ENCODE assay signal across 30 cellular contexts in genomic region chr17:54439816-54440215, GRCh38.
"Had no signal": no experiment of that assay in that cellular context is flagged by ENCODE, and none has a peak within 500 bp of the region (broad histone marks: within the 10 kb centered on the region; RNA-seq: fewer than 3 reads in every experiment).

No MANE protein-coding gene starts in this region.

- H3K4me3 Mint-ChIP-seq: activated CD4-positive, alpha-beta T cell treated with anti-CD3 and anti-CD28 coated beads, Interleukin-2, amount 10 ng/mL, durations not matched to agents 7 days and 5 days; activated CD8-positive, alpha-beta T cell treated with anti-CD3 and anti-CD28 coated beads for 36 hours; activated naive CD8-positive, alpha-beta T cell; activated T-cell treated with anti-CD3 and anti-CD28 coated beads, Interleukin-2, amount 50 U/mL, for 4 hours; activated T-helper 17 cell treated with anti-CD3 and anti-CD28 coated beads, Interleukin-2, amount 50 U/mL, for 72 hours; effector memory CD8-positive, alpha-beta T cell had no signal

- ATAC-seq: activated CD8-positive, alpha-beta T cell treated with anti-CD3 and anti-CD28 coated beads for 36 hours; activated T-cell treated with anti-CD3 and anti-CD28 coated beads, Interleukin-2, amount 50 U/mL, for 4 hours; activated T-helper 17 cell treated with anti-CD3 and anti-CD28 coated beads, Interleukin-2, amount 50 U/mL, for 72 hours; body of pancreas; effector memory CD8-positive, alpha-beta T cell; foreskin keratinocyte; gastrocnemius medialis; heart right ventricle had no signal

- H3K36me3 Mint-ChIP-seq: activated naive CD8-positive, alpha-beta T cell had no signal

- H3K4me2 ChIP-seq: hepatocyte had no signal

- DNase-seq: activated CD4-positive, alpha-beta T cell treated with anti-CD3 and anti-CD28 coated beads for 4 hours; activated CD4-positive, alpha-beta T cell treated with anti-CD3 and anti-CD28 coated beads, Interleukin-2, amount 10 ng/mL, durations not matched to agents 7 days and 5 days; activated CD4-positive, alpha-beta T cell treated with anti-CD3 and anti-CD28 coated beads, Interleukin-2, amount 50 U/mL, for 4 hours; activated CD4-positive, CD25-positive, alpha-beta regulatory T cell; activated CD4-positive, CD25-positive, alpha-beta regulatory T cell treated with anti-CD3 and anti-CD28 coated beads, Interleukin-2, amount 50 U/mL, for 72 hours; activated CD8-positive, alpha-beta memory T cell treated with anti-CD3 and anti-CD28 coated beads for 24 hours; activated CD8-positive, alpha-beta T cell treated with anti-CD3 and anti-CD28 coated beads for 36 hours; activated effector memory CD4-positive, alpha-beta T cell treated with Interleukin-2 at 50 U/mL for 16 hours; activated gamma-delta T cell treated with Interleukin-2 at 50 U/mL for 16 hours; activated naive CD4-positive, alpha-beta T cell treated with anti-CD3 and anti-CD28 coated beads, Interleukin-2, amount 50 U/mL, for 16 hours; activated naive CD4-positive, alpha-beta T cell treated with Interleukin-2 at 50 U/mL for 16 hours; activated T-cell treated with anti-CD3 and anti-CD28 coated beads, Interleukin-2, amount 50 U/mL, for 4 hours; amniotic stem cell; anterior cingulate cortex; body of pancreas; caudate nucleus; cortex of kidney; dermis blood vessel endothelial cell; effector CD4-positive, alpha-beta T cell; effector memory CD8-positive, alpha-beta T cell; erythroblast; foreskin keratinocyte; gastrocnemius medialis; glutamatergic neuron; heart right ventricle; T-helper 2 cell had no signal

- H3K4me1 ChIP-seq: body of pancreas, esophagus muscularis mucosa, foreskin keratinocyte, gastrocnemius medialis, heart right ventricle had no signal

- H3K4me1 Mint-ChIP-seq: activated CD4-positive, alpha-beta T cell treated with anti-CD3 and anti-CD28 coated beads, Interleukin-2, amount 10 ng/mL, durations not matched to agents 7 days and 5 days; activated T-helper 17 cell treated with anti-CD3 and anti-CD28 coated beads, Interleukin-2, amount 50 U/mL, for 72 hours had no signal

- H3K4me3 ChIP-seq: body of pancreas, esophagus muscularis mucosa, gastrocnemius medialis, heart right ventricle, hepatocyte had no signal

- H3K27ac Mint-ChIP-seq: activated CD4-positive, alpha-beta T cell treated with anti-CD3 and anti-CD28 coated beads, Interleukin-2, amount 10 ng/mL, durations not matched to agents 7 days and 5 days; activated CD8-positive, alpha-beta T cell treated with anti-CD3 and anti-CD28 coated beads for 36 hours; activated naive CD8-positive, alpha-beta T cell; activated T-helper 17 cell treated with anti-CD3 and anti-CD28 coated beads, Interleukin-2, amount 50 U/mL, for 72 hours; effector memory CD8-positive, alpha-beta T cell had no signal

- H3K36me3 ChIP-seq: esophagus muscularis mucosa, gastrocnemius medialis, heart right ventricle had no signal

- H3K27me3 ChIP-seq: body of pancreas, foreskin keratinocyte, gastrocnemius medialis, heart right ventricle, hepatocyte had no signal

- H3K9me3 ChIP-seq: body of pancreas, esophagus muscularis mucosa, gastrocnemius medialis had no signal

- H3K27me3 Mint-ChIP-seq: activated CD4-positive, alpha-beta T cell treated with anti-CD3 and anti-CD28 coated beads, Interleukin-2, amount 10 ng/mL, durations not matched to agents 7 days and 5 days; activated CD8-positive, alpha-beta T cell treated with anti-CD3 and anti-CD28 coated beads for 36 hours; activated naive CD8-positive, alpha-beta T cell; effector memory CD8-positive, alpha-beta T cell had no signal

- H3K9me3 Mint-ChIP-seq: activated T-cell treated with anti-CD3 and anti-CD28 coated beads, Interleukin-2, amount 50 U/mL, for 4 hours had no signal

- H3K79me2 ChIP-seq: hepatocyte had no signal

- H2AFZ ChIP-seq: hepatocyte had no signal

- H3K27ac ChIP-seq: body of pancreas, esophagus muscularis mucosa, foreskin keratinocyte, gastrocnemius medialis, heart right ventricle, hepatocyte had no signal
